ENCODE assay signal across 1 cellular context in genomic region chr6:43089874-43090556, GRCh38.
A peak's percentile ranks its signal among the peaks of the same experiment; 100 is the strongest.
TF ChIP-seq lines count a peak whose summit lies in the region.

No MANE protein-coding gene starts in this region.

TF ChIP-seq in HepG2, 621 proteins besides CTCF, POLR2A, EP300 and RAD21 (continued from another document and continues in another):
- no peak for TF ChIP-seq ZNF138 (CRISPR knock-in tag; IDR thresholded peaks at IDR 0.05; ENCODE audit: low read depth)
- TF ChIP-seq NFAT5 (CRISPR knock-in tag; IDR thresholded peaks at IDR 0.05) = no peak
- TF ChIP-seq KDM5A (IDR thresholded peaks at IDR 0.05; ENCODE audit: borderline replicate concordance, low read length) = peak; percentile 55; the same call in 1 of the 2 replicates
- no peak for TF ChIP-seq ZFAT (CRISPR knock-in tag; conservative IDR thresholded peaks at IDR 0.05)
- TF ChIP-seq PLRG1 (conservative IDR thresholded peaks at IDR 0.05) = no peak
- peak in 1 of 2 experiments; percentile 45; a peak in 1 of 4 replicates for TF ChIP-seq ATF4 (CRISPR knock-in tag; IDR thresholded peaks at IDR 0.05)
- TF ChIP-seq LCORL (IDR thresholded peaks at IDR 0.05) = peak; percentile 97
- peak; percentile 100 for TF ChIP-seq LCORL (CRISPR knock-in tag; IDR thresholded peaks at IDR 0.05)
- TF ChIP-seq TFDP2 (CRISPR knock-in tag; IDR thresholded peaks at IDR 0.05) = no peak
- TF ChIP-seq PRDM15 (CRISPR knock-in tag; IDR thresholded peaks at IDR 0.05) = no peak
- TF ChIP-seq SRF (IDR thresholded peaks at IDR 0.05; ENCODE audit: low read depth, low read length) = peak; percentile 19; the same call in 1 of the 2 replicates
- TF ChIP-seq GRHL1 (CRISPR knock-in tag; conservative IDR thresholded peaks at IDR 0.05) = no peak
- TF ChIP-seq PLSCR1 (CRISPR knock-in tag; IDR thresholded peaks at IDR 0.05; ENCODE audit: borderline replicate concordance) = no peak
- TF ChIP-seq ZZZ3 (CRISPR knock-in tag; IDR thresholded peaks at IDR 0.05; ENCODE audit: borderline replicate concordance) = 0 out of 2 replicates have a peak, but pooled peaks have one; percentile 38
- no peak for TF ChIP-seq EEA1 (CRISPR knock-in tag; IDR thresholded peaks at IDR 0.05; ENCODE audit: borderline replicate concordance)
- no peak for TF ChIP-seq ZNF790 (CRISPR knock-in tag; IDR thresholded peaks at IDR 0.05; ENCODE audit: borderline replicate concordance)
- TF ChIP-seq ZNF451 (CRISPR knock-in tag; IDR thresholded peaks at IDR 0.05) = peak; percentile 69; the same call in 1 of the 2 replicates
- peak; percentile 7; the same call in 1 of the 2 replicates for TF ChIP-seq SMC3 (IDR thresholded peaks at IDR 0.05; ENCODE audit: low read length)
- no peak for TF ChIP-seq RNF2 (conservative IDR thresholded peaks at IDR 0.05; ENCODE audit: low read depth)
- no peak for TF ChIP-seq SCMH1 (CRISPR knock-in tag; IDR thresholded peaks at IDR 0.05; ENCODE audit: borderline replicate concordance)
- no peak for TF ChIP-seq HNRNPLL (IDR thresholded peaks at IDR 0.05; ENCODE audit: low read depth, low read length, poor library complexity, severe bottlenecking)
- TF ChIP-seq ZNF274 (CRISPR knock-in tag; IDR thresholded peaks at IDR 0.05) = no peak
- TF ChIP-seq CC2D1A (CRISPR knock-in tag; IDR thresholded peaks at IDR 0.05) = no peak
- no peak for TF ChIP-seq AKAP8 (CRISPR knock-in tag; IDR thresholded peaks at IDR 0.05)
- TF ChIP-seq ZNF24 (IDR thresholded peaks at IDR 0.05) = no peak
- TF ChIP-seq ZNF768 (CRISPR knock-in tag; IDR thresholded peaks at IDR 0.05) = peak; percentile 26; the same call in 1 of the 2 replicates
- TF ChIP-seq THAP9 (CRISPR knock-in tag; IDR thresholded peaks at IDR 0.05; ENCODE audit: borderline replicate concordance) = no peak
- TF ChIP-seq ZNF616 (CRISPR knock-in tag; IDR thresholded peaks at IDR 0.05; ENCODE audit: low read depth) = no peak
- TF ChIP-seq MBNL3 (CRISPR knock-in tag; conservative IDR thresholded peaks at IDR 0.05) = no peak
- TF ChIP-seq MTA1 (CRISPR knock-in tag; IDR thresholded peaks at IDR 0.05; ENCODE audit: borderline replicate concordance) = peak; percentile 81; the same call in 1 of the 2 replicates
- TF ChIP-seq CHCHD3 (CRISPR knock-in tag; IDR thresholded peaks at IDR 0.05) = no peak
- peak; percentile 55; the same call in 1 of the 2 replicates for TF ChIP-seq ZNF772 (CRISPR knock-in tag; IDR thresholded peaks at IDR 0.05)
- no peak for TF ChIP-seq ZNF784 (CRISPR knock-in tag; IDR thresholded peaks at IDR 0.05; ENCODE audit: borderline replicate concordance)
- TF ChIP-seq NR2F2 (IDR thresholded peaks at IDR 0.05; ENCODE audit: borderline replicate concordance, low read depth) = peak; percentile 65; the same call in 1 of the 2 replicates
- TF ChIP-seq HIC2 (CRISPR knock-in tag; IDR thresholded peaks at IDR 0.05; ENCODE audit: low read depth) = peak; percentile 98
- no peak; the same call in 1 of the 2 replicates for TF ChIP-seq ZNF75D (CRISPR knock-in tag; IDR thresholded peaks at IDR 0.05; ENCODE audit: borderline replicate concordance)
- TF ChIP-seq ZNF530 (CRISPR knock-in tag; IDR thresholded peaks at IDR 0.05; ENCODE audit: low read depth) = no peak
- no peak for TF ChIP-seq MTERF4 (CRISPR knock-in tag; IDR thresholded peaks at IDR 0.05)
- TF ChIP-seq BHLHE40 (IDR thresholded peaks at IDR 0.05; ENCODE audit: low read length) = peak; percentile 23; the same call in 1 of the 2 replicates
- TF ChIP-seq ZNF672 (CRISPR knock-in tag; IDR thresholded peaks at IDR 0.05) = no peak
